ENCODE assay signal across 11 cellular contexts in genomic region chr22:37126882-37127281, GRCh38. TPM values are rescaled to one million over a fixed set of nuclear protein-coding genes. Genes with fewer than 3 reads are reported as not detected.
DNase-seq lines count a peak whose midpoint lies in the region; ATAC-seq and TF ChIP-seq lines count a peak whose summit lies in the region.
"Had no signal": no experiment of that assay in that cellular context is flagged by ENCODE, and none has a peak within 500 bp of the region (broad histone marks: within the 10 kb centered on the region; RNA-seq: fewer than 3 reads in every experiment).

No MANE protein-coding gene starts in this region.

- no peaks in the 10 kb centered on the region for H3K27me3 Mint-ChIP-seq in T-cell

- ATAC-seq in right cardiac atrium (no peak), T-cell (replicated peaks in 1 of 4) (no peak), upper lobe of right lung (no peak), sciatic nerve (no peak)
- ATAC-seq: heart left ventricle had no signal

- H3K4me3 Mint-ChIP-seq in T-cell: no peak overlapping the region

- H3K27me3 ChIP-seq in cardiac muscle cell: no peaks in the 10 kb centered on the region
- no peaks in the 10 kb centered on the region for H3K27me3 ChIP-seq in right cardiac atrium (ENCODE audit: control insufficient read depth, insufficient read depth)
- no peaks in the 10 kb centered on the region for H3K27me3 ChIP-seq in upper lobe of right lung

- DNase-seq in cardiac muscle cell (ENCODE audit: low read depth in 1 of 2, low spot score in 1 of 2) (peak in 1 of 2 donors; percentile 19), right cardiac atrium (no peak), T-cell (peak in 2 of 34 experiments; percentile 23 to 31), epithelial cell of proximal tubule (ENCODE audit: low read depth) (no peak), upper lobe of right lung (no peak), NCI-H146 (lab: John Stamatoyannopoulos, UW) (no peak), sciatic nerve (ENCODE audit: low spot score) (no peak)
- no peak for DNase-seq in stimulated activated CD4-positive, alpha-beta T cell treated with anti-CD3 and anti-CD28 coated beads, Interleukin-15, amount 100 ng/mL, for 24 hours
- DNase-seq: heart left ventricle, Right ventricle myocardium superior had no signal

- POLR2A ChIA-PET in T-cell (lab: Charles Lee): interaction anchor here in 1 of 2 donors (0.6 kb wide), 1 partner anchor 32 kb away, joined by 7 read pairs; no protein-coding TSS in a partner anchor

- H3K9me3 ChIP-seq in cardiac muscle cell (ENCODE audit: low read depth) (no peaks in the 10 kb centered on the region), right cardiac atrium (ENCODE audit: control insufficient read depth, low read length) (no peaks in the 10 kb centered on the region), upper lobe of right lung (no peaks in the 10 kb centered on the region)
- H3K9me3 ChIP-seq: heart left ventricle had no signal

- 68% methylated on average over 5 of the region's 5 CpGs for WGBS in right cardiac atrium

- peaks cover 34 to 42% (median 41%) of the 10 kb centered on the region in 3 donors for H3K4me1 Mint-ChIP-seq in T-cell

- H3K4me1 ChIP-seq in cardiac muscle cell (ENCODE audit: low read depth): no peaks in the 10 kb centered on the region
- no peaks in the 10 kb centered on the region for H3K4me1 ChIP-seq in right cardiac atrium (ENCODE audit: control insufficient read depth, insufficient read depth, low read length)
- H3K4me1 ChIP-seq in upper lobe of right lung: peaks cover 1% of the 10 kb centered on the region
- H3K4me1 ChIP-seq: parathyroid adenoma had no signal

- H3K27ac ChIP-seq in cardiac muscle cell (no peak overlapping the region), right cardiac atrium (ENCODE audit: low read length) (no peak overlapping the region), upper lobe of right lung (no peak overlapping the region)
- H3K27ac ChIP-seq: heart left ventricle, parathyroid adenoma had no signal

- H3K9me3 Mint-ChIP-seq in T-cell: no peaks in the 10 kb centered on the region

- CTCF ChIA-PET in T-cell (lab: Charles Lee): no interaction called here

- intact Hi-C loops in right cardiac atrium (cut with DNase I): no loop called here
- intact Hi-C loops in upper lobe of right lung (cut with DNase I): no loop called here
- intact Hi-C loops in sciatic nerve (cut with DNase I): no loop called here

- no peak overlapping the region for H3K4me3 ChIP-seq in cardiac muscle cell
- no peak overlapping the region for H3K4me3 ChIP-seq in right cardiac atrium (ENCODE audit: low read length)
- no peak overlapping the region for H3K4me3 ChIP-seq in epithelial cell of proximal tubule (ENCODE audit: low read depth, low read length)
- no peak overlapping the region for H3K4me3 ChIP-seq in upper lobe of right lung
- H3K4me3 ChIP-seq: heart left ventricle had no signal

- H3K27ac Mint-ChIP-seq in T-cell: peak overlapping the region; percentile 69 to 74

- TF ChIP-seq CTCF in cardiac muscle cell (IDR thresholded peaks at IDR 0.05; ENCODE audit: low read depth, low read length) (peak; percentile 33), epithelial cell of proximal tubule (conservative IDR thresholded peaks at IDR 0.05; ENCODE audit: low read depth, low read length) (peak; percentile 38), upper lobe of right lung (IDR thresholded peaks at IDR 0.05) (peak; percentile 20)

- H3K36me3 ChIP-seq in cardiac muscle cell: no peaks in the 10 kb centered on the region
- no peaks in the 10 kb centered on the region for H3K36me3 ChIP-seq in upper lobe of right lung
- H3K36me3 ChIP-seq: heart left ventricle had no signal

- peaks cover 20% of the 10 kb centered on the region for H3K36me3 Mint-ChIP-seq in T-cell

RNA-seq across cellular contexts. Expression of gene TMPRSS6, which starts 17.4 kb away (rescaled TPM):
- total RNA-seq in cardiac muscle cell (not detected in 2 replicates), right cardiac atrium (not detected), T-cell (1 to 10 TPM in 3 of 5 donors, under 1 TPM in 2; 0.40 to 1.3 (median 1.1) TPM), epithelial cell of proximal tubule (not detected in 2 replicates), upper lobe of right lung (2.1 TPM), sciatic nerve (not detected)
- polyA plus RNA-seq in cardiac muscle cell (0.11 and 0.26 TPM in 2 replicates), right cardiac atrium (not detected)
- total RNA-seq: Right ventricle myocardium superior had no signal
- polyA plus RNA-seq: heart left ventricle had no signal

RNA-seq across cellular contexts. Expression of gene IL2RB, which starts 22.8 kb away (rescaled TPM):
- total RNA-seq in cardiac muscle cell: 0.18 TPM in 1 of 2 replicates, not detected in the other
- 0.50 TPM in 1 of 2 replicates, not detected in the other for polyA plus RNA-seq in cardiac muscle cell
- total RNA-seq in right cardiac atrium: under 1 TPM; 0.63 to 0.97 (median 0.72) TPM
- 0.32 TPM for polyA plus RNA-seq in right cardiac atrium
- total RNA-seq in T-cell: 100 to 1,000 TPM in 2 of 5 donors, 10 to 100 TPM in 3; 53.6 to 118 (median 98.1) TPM
- 0.06 and 0.72 TPM in 2 replicates for total RNA-seq in epithelial cell of proximal tubule
- total RNA-seq in upper lobe of right lung: 10.6 TPM
- total RNA-seq in sciatic nerve: 3.7 TPM
